13 cellular contexts compared by ENCODE assay signal in genomic region chr1:220121791-220122530, GRCh38. TPM values are rescaled to one million over a fixed set of nuclear protein-coding genes. Genes with fewer than 3 reads are reported as not detected.
DNase-seq lines count a peak whose midpoint lies in the region; ATAC-seq and TF ChIP-seq lines count a peak whose summit lies in the region.
"Had no signal": no experiment of that assay in that cellular context is flagged by ENCODE, and none has a peak within 500 bp of the region (broad histone marks: within the 10 kb centered on the region; RNA-seq: fewer than 3 reads in every experiment).

No MANE protein-coding gene starts in this region.

- TF ChIP-seq CTCF in left ventricle myocardium inferior (IDR thresholded peaks at IDR 0.05; ENCODE audit: borderline replicate concordance) (no peak), right lobe of liver (IDR thresholded peaks at IDR 0.05) (no peak), type B pancreatic cell (conservative IDR thresholded peaks at IDR 0.05) (no peak)

- H3K27me3 Mint-ChIP-seq in activated T-helper 17 cell treated with anti-CD3 and anti-CD28 coated beads, Interleukin-2, amount 50 U/mL, for 72 hours: no peaks in the 10 kb centered on the region
- H3K27me3 Mint-ChIP-seq in type B pancreatic cell: no peaks in the 10 kb centered on the region
- H3K27me3 Mint-ChIP-seq in naive thymus-derived CD8-positive, alpha-beta T cell: no peaks in the 10 kb centered on the region

- H3K9me3 Mint-ChIP-seq in activated T-helper 17 cell treated with anti-CD3 and anti-CD28 coated beads, Interleukin-2, amount 50 U/mL, for 72 hours: no peaks in the 10 kb centered on the region
- H3K9me3 Mint-ChIP-seq in type B pancreatic cell: no peaks in the 10 kb centered on the region
- H3K9me3 Mint-ChIP-seq in naive thymus-derived CD8-positive, alpha-beta T cell: no peaks in the 10 kb centered on the region
- H3K9me3 Mint-ChIP-seq: activated T-cell treated with anti-CD3 and anti-CD28 coated beads, Interleukin-2, amount 50 U/mL, for 4 hours; HFFc6 had no signal

- H3K36me3 ChIP-seq in left ventricle myocardium inferior (peaks cover 24% of the 10 kb centered on the region), right lobe of liver (peaks cover 0 to 8% (median under 1%) of the 10 kb centered on the region in 4 donors)

- 63% methylated on average over 8 of the region's 8 CpGs for WGBS in right lobe of liver (ENCODE audit: insufficient coverage, low coverage, low lambda C conversion rate, missing lambda C conversion rate)

- DNase-seq in left ventricle myocardium inferior (no peak), Right ventricle myocardium inferior (ENCODE audit: missing footprints) (no peak), right lobe of liver (no peak), type B pancreatic cell (ENCODE audit: extremely low spot score, unreplicated experiment) (no peak), cerebellum (ENCODE audit: low spot score) (no peak)
- no peak for DNase-seq in naive thymus-derived CD8-positive, alpha-beta T cell
- DNase-seq: activated CD4-positive, CD25-positive, alpha-beta regulatory T cell treated with anti-CD3 and anti-CD28 coated beads, Interleukin-2, amount 50 U/mL, for 72 hours; activated T-cell treated with anti-CD3 and anti-CD28 coated beads, Interleukin-2, amount 50 U/mL, for 4 hours; amygdala; HFFc6; mammary epithelial cell had no signal

- peaks cover 14% of the 10 kb centered on the region for H3K4me1 ChIP-seq in left ventricle myocardium inferior
- peaks cover 0 to 8% (median 0%) of the 10 kb centered on the region in 4 donors for H3K4me1 ChIP-seq in right lobe of liver

- intact Hi-C loops in left ventricle myocardium inferior (cut with micrococcal nuclease): no loop called here
- intact Hi-C loops in Right ventricle myocardium inferior (cut with DNase I): no loop called here
- intact Hi-C loops in right lobe of liver (cut with DNase I): no loop called here

- H3K27me3 ChIP-seq in left ventricle myocardium inferior (ENCODE audit: low read depth): no peaks in the 10 kb centered on the region
- no peaks in the 10 kb centered on the region for H3K27me3 ChIP-seq in right lobe of liver

- H3K36me3 Mint-ChIP-seq in activated T-helper 17 cell treated with anti-CD3 and anti-CD28 coated beads, Interleukin-2, amount 50 U/mL, for 72 hours (ENCODE audit: low read depth): peaks cover 60% of the 10 kb centered on the region
- peaks cover 14% of the 10 kb centered on the region for H3K36me3 Mint-ChIP-seq in type B pancreatic cell
- H3K36me3 Mint-ChIP-seq in naive thymus-derived CD8-positive, alpha-beta T cell: peaks cover 0 to 54% (median 0%) of the 10 kb centered on the region in 3 donors

- TF ChIP-seq POLR2A in right lobe of liver (IDR thresholded peaks at IDR 0.05): no peak

- no peaks in the 10 kb centered on the region for H3K9me3 ChIP-seq in left ventricle myocardium inferior (replicated peaks)
- H3K9me3 ChIP-seq in right lobe of liver: no peaks in the 10 kb centered on the region

- H3K4me3 ChIP-seq in left ventricle myocardium inferior (no peak overlapping the region), right lobe of liver (no peak overlapping the region)

- H3K4me1 Mint-ChIP-seq in activated T-helper 17 cell treated with anti-CD3 and anti-CD28 coated beads, Interleukin-2, amount 50 U/mL, for 72 hours: peaks cover 13% of the 10 kb centered on the region
- no peaks in the 10 kb centered on the region for H3K4me1 Mint-ChIP-seq in type B pancreatic cell (ENCODE audit: unreplicated experiment)
- peaks cover 0 to 5% (median 2%) of the 10 kb centered on the region in 4 donors for H3K4me1 Mint-ChIP-seq in naive thymus-derived CD8-positive, alpha-beta T cell

- H3K4me3 Mint-ChIP-seq in activated T-helper 17 cell treated with anti-CD3 and anti-CD28 coated beads, Interleukin-2, amount 50 U/mL, for 72 hours: no peak overlapping the region
- H3K4me3 Mint-ChIP-seq in type B pancreatic cell: peak overlapping the region; percentile 5
- H3K4me3 Mint-ChIP-seq in naive thymus-derived CD8-positive, alpha-beta T cell: no peak overlapping the region
- H3K4me3 Mint-ChIP-seq: activated T-cell treated with anti-CD3 and anti-CD28 coated beads, Interleukin-2, amount 50 U/mL, for 4 hours; HFFc6 had no signal

- ATAC-seq in Right ventricle myocardium inferior (no peak), right lobe of liver (peak; percentile 74 to 91 (median 82)), GM19463 (IDR thresholded peaks at IDR 0.05; ENCODE audit: unreplicated experiment) (no peak)
- no peak for ATAC-seq in activated T-helper 17 cell treated with anti-CD3 and anti-CD28 coated beads, Interleukin-2, amount 50 U/mL, for 72 hours (replicated peaks)
- ATAC-seq in naive thymus-derived CD8-positive, alpha-beta T cell: no peak
- ATAC-seq: activated T-cell treated with anti-CD3 and anti-CD28 coated beads, Interleukin-2, amount 50 U/mL, for 4 hours had no signal

- peak overlapping the region; percentile 27 for H3K27ac Mint-ChIP-seq in activated T-helper 17 cell treated with anti-CD3 and anti-CD28 coated beads, Interleukin-2, amount 50 U/mL, for 72 hours
- peak overlapping the region; percentile 45 for H3K27ac Mint-ChIP-seq in type B pancreatic cell
- H3K27ac Mint-ChIP-seq in naive thymus-derived CD8-positive, alpha-beta T cell: peak overlapping the region in 2 of 10 donors; percentile 13 to 42
- H3K27ac Mint-ChIP-seq: HFFc6 had no signal

- POLR2A ChIA-PET in naive thymus-derived CD8-positive, alpha-beta T cell (lab: Charles Lee): no interaction called here

- H3K27ac ChIP-seq in left ventricle myocardium inferior (replicated peaks): peak overlapping the region; percentile 10
- H3K27ac ChIP-seq in right lobe of liver: peak overlapping the region; percentile 29 to 70 (median 52)

RNA-seq across cellular contexts. Expression of gene IARS2, which starts 28.0 kb away (rescaled TPM):
- total RNA-seq in left ventricle myocardium inferior: 77.5 TPM
- 82.3 TPM for total RNA-seq in Right ventricle myocardium inferior
- total RNA-seq in activated T-helper 17 cell treated with anti-CD3 and anti-CD28 coated beads, Interleukin-2, amount 50 U/mL, for 72 hours: 10 to 100 TPM; 56.0 to 83.6 TPM
- 10 to 100 TPM; 46.7 to 64.7 (median 50.0) TPM for total RNA-seq in right lobe of liver
- 66.3 and 67.3 TPM in 2 replicates for total RNA-seq in type B pancreatic cell (ENCODE audit: low replicate concordance)
- 10 to 100 TPM; 44.5 to 46.0 TPM for total RNA-seq in naive thymus-derived CD8-positive, alpha-beta T cell
- polyA plus RNA-seq in naive thymus-derived CD8-positive, alpha-beta T cell: 10 to 100 TPM; 51.7 to 70.3 (median 58.4) TPM
- total RNA-seq in cerebellum: 41.5 TPM

RNA-seq across cellular contexts. Expression of gene BPNT1, which starts 32.4 kb away (rescaled TPM):
- total RNA-seq in left ventricle myocardium inferior (19.7 TPM), Right ventricle myocardium inferior (19.1 TPM), right lobe of liver (10 to 100 TPM; 13.6 to 26.1 (median 16.8) TPM), type B pancreatic cell (ENCODE audit: low replicate concordance) (22.2 and 28.7 TPM in 2 replicates), cerebellum (14.1 TPM)
- total RNA-seq in activated T-helper 17 cell treated with anti-CD3 and anti-CD28 coated beads, Interleukin-2, amount 50 U/mL, for 72 hours: 10 to 100 TPM; 30.9 to 40.3 TPM
- 10 to 100 TPM; 16.0 to 19.5 TPM for total RNA-seq in naive thymus-derived CD8-positive, alpha-beta T cell
- polyA plus RNA-seq in naive thymus-derived CD8-positive, alpha-beta T cell: 10 to 100 TPM; 15.0 to 18.4 (median 16.0) TPM

Comparison
In these comparisons a context has a peak if more than half of its experiments do, and no peak if none do; other contexts are left out.
1. ATAC-seq: peak in right lobe of liver (4 of 4); none in Right ventricle myocardium inferior (single experiment), activated T-helper 17 cell treated with anti-CD3 and anti-CD28 coated beads, Interleukin-2, amount 50 U/mL, for 72 hours (single experiment), naive thymus-derived CD8-positive, alpha-beta T cell (0 of 2) and GM19463 (single experiment).